8 cellular contexts compared by ENCODE assay signal in genomic region chr3:48429416-48430358, GRCh38. TPM values are rescaled to one million over a fixed set of nuclear protein-coding genes. Genes with fewer than 3 reads are reported as not detected.
DNase-seq lines count a peak whose midpoint lies in the region; ATAC-seq and TF ChIP-seq lines count a peak whose summit lies in the region.

A gene with protein sequence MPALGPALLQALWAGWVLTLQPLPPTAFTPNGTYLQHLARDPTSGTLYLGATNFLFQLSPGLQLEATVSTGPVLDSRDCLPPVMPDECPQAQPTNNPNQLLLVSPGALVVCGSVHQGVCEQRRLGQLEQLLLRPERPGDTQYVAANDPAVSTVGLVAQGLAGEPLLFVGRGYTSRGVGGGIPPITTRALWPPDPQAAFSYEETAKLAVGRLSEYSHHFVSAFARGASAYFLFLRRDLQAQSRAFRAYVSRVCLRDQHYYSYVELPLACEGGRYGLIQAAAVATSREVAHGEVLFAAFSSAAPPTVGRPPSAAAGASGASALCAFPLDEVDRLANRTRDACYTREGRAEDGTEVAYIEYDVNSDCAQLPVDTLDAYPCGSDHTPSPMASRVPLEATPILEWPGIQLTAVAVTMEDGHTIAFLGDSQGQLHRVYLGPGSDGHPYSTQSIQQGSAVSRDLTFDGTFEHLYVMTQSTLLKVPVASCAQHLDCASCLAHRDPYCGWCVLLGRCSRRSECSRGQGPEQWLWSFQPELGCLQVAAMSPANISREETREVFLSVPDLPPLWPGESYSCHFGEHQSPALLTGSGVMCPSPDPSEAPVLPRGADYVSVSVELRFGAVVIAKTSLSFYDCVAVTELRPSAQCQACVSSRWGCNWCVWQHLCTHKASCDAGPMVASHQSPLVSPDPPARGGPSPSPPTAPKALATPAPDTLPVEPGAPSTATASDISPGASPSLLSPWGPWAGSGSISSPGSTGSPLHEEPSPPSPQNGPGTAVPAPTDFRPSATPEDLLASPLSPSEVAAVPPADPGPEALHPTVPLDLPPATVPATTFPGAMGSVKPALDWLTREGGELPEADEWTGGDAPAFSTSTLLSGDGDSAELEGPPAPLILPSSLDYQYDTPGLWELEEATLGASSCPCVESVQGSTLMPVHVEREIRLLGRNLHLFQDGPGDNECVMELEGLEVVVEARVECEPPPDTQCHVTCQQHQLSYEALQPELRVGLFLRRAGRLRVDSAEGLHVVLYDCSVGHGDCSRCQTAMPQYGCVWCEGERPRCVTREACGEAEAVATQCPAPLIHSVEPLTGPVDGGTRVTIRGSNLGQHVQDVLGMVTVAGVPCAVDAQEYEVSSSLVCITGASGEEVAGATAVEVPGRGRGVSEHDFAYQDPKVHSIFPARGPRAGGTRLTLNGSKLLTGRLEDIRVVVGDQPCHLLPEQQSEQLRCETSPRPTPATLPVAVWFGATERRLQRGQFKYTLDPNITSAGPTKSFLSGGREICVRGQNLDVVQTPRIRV (N-terminal part only) (minus strand): TSS chr3:48430086. CDS start chr3:48424611, 5,475 bp downstream.

- POLR2A ChIA-PET in WTC11 (lab: Charles Lee) = interaction anchor here (0.5 to 3.7 kb wide), 6 partner anchors 10 to 127 kb away, joined by 3 to 15 read pairs (median 4); partner anchors contain the start of genes ATRIP, CCDC51, PFKFB4 and TMA7

- no peak for TF ChIP-seq CTCF in WTC11 (IDR thresholded peaks at IDR 0.05)

- H3K27me3 Mint-ChIP-seq in WTC11 (ENCODE audit: low read depth) = no peaks in the 10 kb centered on the region

- peak within 1 kb of the TSS; percentile 87 for H3K4me3 Mint-ChIP-seq in WTC11

- peaks cover 10% of the 10 kb centered on the region for H3K36me3 ChIP-seq in skeletal muscle satellite cell (ENCODE audit: insufficient read depth, low read length)

- H3K4me1 Mint-ChIP-seq in WTC11 = peaks cover 58% of the 10 kb centered on the region

- peak within 1 kb of the TSS; percentile 87 for H3K27ac Mint-ChIP-seq in WTC11

- DNase-seq in DMS 273 (lab: John Stamatoyannopoulos, UW; ENCODE audit: unreplicated experiment) (peak; percentile 81), DMS 273 treated with DMSO at 0.1 percent for 48 hours (lab: John Stamatoyannopoulos, UW) (no peak), NCI-H146 (lab: John Stamatoyannopoulos, UW) (peak; percentile 90), WTC11 (ENCODE audit: low spot score) (peak; percentile 93), iPS-NIHi7 (ENCODE audit: extremely low spot score) (peak; percentile 92)
- peak; percentile 64 for DNase-seq in central memory CD4-positive, alpha-beta T cell

- CTCF ChIA-PET in WTC11 (lab: Charles Lee) = interaction anchor here (1.1 to 8.2 kb wide), 6 partner anchors 10 to 235 kb away, joined by 3 to 142 read pairs (median 8); partner anchors contain the start of genes CCDC51 and TMA7

- ATAC-seq in WTC11 (peak; percentile 67), HG03097 (IDR thresholded peaks at IDR 0.05; ENCODE audit: low FRiP score, unreplicated experiment) (no peak)

- peak within 1 kb of the TSS; percentile 89 for H3K9ac ChIP-seq in skeletal muscle satellite cell (ENCODE audit: low read depth, low read length)

- H3K9me3 ChIP-seq in skeletal muscle satellite cell (replicated peaks; ENCODE audit: low read length) = no peaks in the 10 kb centered on the region

- peaks cover 50% of the 10 kb centered on the region for H3K4me1 ChIP-seq in skeletal muscle satellite cell (ENCODE audit: control insufficient read depth, insufficient read depth, low read length)

- peak within 1 kb of the TSS; percentile 80 for H3K4me3 ChIP-seq in skeletal muscle satellite cell (ENCODE audit: low read length)

- peak within 1 kb of the TSS; percentile 92 for H3K4me2 ChIP-seq in skeletal muscle satellite cell (ENCODE audit: low read length)

- H3K9me3 Mint-ChIP-seq in WTC11 = no peaks in the 10 kb centered on the region

- H3K27me3 ChIP-seq in skeletal muscle satellite cell (ENCODE audit: control insufficient read depth, insufficient read depth, low read length) = no peaks in the 10 kb centered on the region

- peaks cover 32% of the 10 kb centered on the region for H3K36me3 Mint-ChIP-seq in WTC11

TF ChIP-seq in WTC11, 78 proteins besides CTCF, POLR2A, EP300 and RAD21 (continues in another document):
- no peak for TF ChIP-seq IRF1 (CRISPR knock-in tag; IDR thresholded peaks at IDR 0.05)
- peak; percentile 79 for TF ChIP-seq ZNF423 (CRISPR knock-in tag; IDR thresholded peaks at IDR 0.05)
- no peak for TF ChIP-seq ZNF219 (CRISPR knock-in tag; IDR thresholded peaks at IDR 0.05; ENCODE audit: borderline replicate concordance)
- peak; percentile 9; the same call in 1 of the 2 replicates for TF ChIP-seq E2F4 (CRISPR knock-in tag; IDR thresholded peaks at IDR 0.05; ENCODE audit: borderline replicate concordance, low read depth)
- TF ChIP-seq, protein P1, sequence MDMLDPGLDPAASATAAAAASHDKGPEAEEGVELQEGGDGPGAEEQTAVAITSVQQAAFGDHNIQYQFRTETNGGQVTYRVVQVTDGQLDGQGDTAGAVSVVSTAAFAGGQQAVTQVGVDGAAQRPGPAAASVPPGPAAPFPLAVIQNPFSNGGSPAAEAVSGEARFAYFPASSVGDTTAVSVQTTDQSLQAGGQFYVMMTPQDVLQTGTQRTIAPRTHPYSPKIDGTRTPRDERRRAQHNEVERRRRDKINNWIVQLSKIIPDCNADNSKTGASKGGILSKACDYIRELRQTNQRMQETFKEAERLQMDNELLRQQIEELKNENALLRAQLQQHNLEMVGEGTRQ (CRISPR knock-in tag; IDR thresholded peaks at IDR 0.05) = 0 out of 2 replicates have a peak, but pooled peaks have one; percentile 17
- TF ChIP-seq ZNF263 (CRISPR knock-in tag; IDR thresholded peaks at IDR 0.05; ENCODE audit: low read depth) = no peak
- TF ChIP-seq, protein P2, sequence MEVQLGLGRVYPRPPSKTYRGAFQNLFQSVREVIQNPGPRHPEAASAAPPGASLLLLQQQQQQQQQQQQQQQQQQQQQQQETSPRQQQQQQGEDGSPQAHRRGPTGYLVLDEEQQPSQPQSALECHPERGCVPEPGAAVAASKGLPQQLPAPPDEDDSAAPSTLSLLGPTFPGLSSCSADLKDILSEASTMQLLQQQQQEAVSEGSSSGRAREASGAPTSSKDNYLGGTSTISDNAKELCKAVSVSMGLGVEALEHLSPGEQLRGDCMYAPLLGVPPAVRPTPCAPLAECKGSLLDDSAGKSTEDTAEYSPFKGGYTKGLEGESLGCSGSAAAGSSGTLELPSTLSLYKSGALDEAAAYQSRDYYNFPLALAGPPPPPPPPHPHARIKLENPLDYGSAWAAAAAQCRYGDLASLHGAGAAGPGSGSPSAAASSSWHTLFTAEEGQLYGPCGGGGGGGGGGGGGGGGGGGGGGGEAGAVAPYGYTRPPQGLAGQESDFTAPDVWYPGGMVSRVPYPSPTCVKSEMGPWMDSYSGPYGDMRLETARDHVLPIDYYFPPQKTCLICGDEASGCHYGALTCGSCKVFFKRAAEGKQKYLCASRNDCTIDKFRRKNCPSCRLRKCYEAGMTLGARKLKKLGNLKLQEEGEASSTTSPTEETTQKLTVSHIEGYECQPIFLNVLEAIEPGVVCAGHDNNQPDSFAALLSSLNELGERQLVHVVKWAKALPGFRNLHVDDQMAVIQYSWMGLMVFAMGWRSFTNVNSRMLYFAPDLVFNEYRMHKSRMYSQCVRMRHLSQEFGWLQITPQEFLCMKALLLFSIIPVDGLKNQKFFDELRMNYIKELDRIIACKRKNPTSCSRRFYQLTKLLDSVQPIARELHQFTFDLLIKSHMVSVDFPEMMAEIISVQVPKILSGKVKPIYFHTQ (CRISPR knock-in tag; IDR thresholded peaks at IDR 0.05) = no peak
- no peak for TF ChIP-seq CREB1 (CRISPR knock-in tag; IDR thresholded peaks at IDR 0.05)
- TF ChIP-seq, protein P3, sequence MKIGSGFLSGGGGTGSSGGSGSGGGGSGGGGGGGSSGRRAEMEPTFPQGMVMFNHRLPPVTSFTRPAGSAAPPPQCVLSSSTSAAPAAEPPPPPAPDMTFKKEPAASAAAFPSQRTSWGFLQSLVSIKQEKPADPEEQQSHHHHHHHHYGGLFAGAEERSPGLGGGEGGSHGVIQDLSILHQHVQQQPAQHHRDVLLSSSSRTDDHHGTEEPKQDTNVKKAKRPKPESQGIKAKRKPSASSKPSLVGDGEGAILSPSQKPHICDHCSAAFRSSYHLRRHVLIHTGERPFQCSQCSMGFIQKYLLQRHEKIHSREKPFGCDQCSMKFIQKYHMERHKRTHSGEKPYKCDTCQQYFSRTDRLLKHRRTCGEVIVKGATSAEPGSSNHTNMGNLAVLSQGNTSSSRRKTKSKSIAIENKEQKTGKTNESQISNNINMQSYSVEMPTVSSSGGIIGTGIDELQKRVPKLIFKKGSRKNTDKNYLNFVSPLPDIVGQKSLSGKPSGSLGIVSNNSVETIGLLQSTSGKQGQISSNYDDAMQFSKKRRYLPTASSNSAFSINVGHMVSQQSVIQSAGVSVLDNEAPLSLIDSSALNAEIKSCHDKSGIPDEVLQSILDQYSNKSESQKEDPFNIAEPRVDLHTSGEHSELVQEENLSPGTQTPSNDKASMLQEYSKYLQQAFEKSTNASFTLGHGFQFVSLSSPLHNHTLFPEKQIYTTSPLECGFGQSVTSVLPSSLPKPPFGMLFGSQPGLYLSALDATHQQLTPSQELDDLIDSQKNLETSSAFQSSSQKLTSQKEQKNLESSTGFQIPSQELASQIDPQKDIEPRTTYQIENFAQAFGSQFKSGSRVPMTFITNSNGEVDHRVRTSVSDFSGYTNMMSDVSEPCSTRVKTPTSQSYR (CRISPR knock-in tag; IDR thresholded peaks at IDR 0.05) = no peak
- no peak for TF ChIP-seq NR1H2 (CRISPR knock-in tag; IDR thresholded peaks at IDR 0.05)
- TF ChIP-seq ZNF232 (CRISPR knock-in tag; IDR thresholded peaks at IDR 0.05) = 0 out of 2 replicates have a peak, but pooled peaks have one; percentile 54

RNA-seq across cellular contexts. Expression of the gene that starts here (rescaled TPM):
- total RNA-seq in WTC11 (2021) = 119 to 143 TPM (median 125 TPM) in 3 replicates
- total RNA-seq in skeletal muscle satellite cell (2012; rRNA removed) = 9.4 and 9.6 TPM in 2 replicates
